Comparison of ENCODE assay signal across 20 cellular contexts in genomic region chr1:87358219-87358618, GRCh38.
"Had no signal": no experiment of that assay in that cellular context is flagged by ENCODE, and none has a peak within 500 bp of the region (broad histone marks: within the 10 kb centered on the region; RNA-seq: fewer than 3 reads in every experiment).

No MANE protein-coding gene starts in this region.

- H3K27me3 ChIP-seq: brain microvascular endothelial cell, dorsolateral prefrontal cortex, left lung, spleen had no signal

- H3K27me3 Mint-ChIP-seq: activated T-helper 17 cell treated with anti-CD3 and anti-CD28 coated beads, Interleukin-2, amount 50 U/mL, for 72 hours; stimulated activated naive B cell treated with anti-CD40 and anti-IgM and Interleukin-4, amounts not matched to agents 10 μg/mL and 1 μg/mL and 100 μg/mL, for 72 hours had no signal

- H3K27ac ChIP-seq: brain microvascular endothelial cell, dorsolateral prefrontal cortex, left lung, prostate gland, spleen, WERI-Rb-1 had no signal

- H3K36me3 ChIP-seq: brain microvascular endothelial cell, left lung, prostate gland, spleen, WERI-Rb-1 had no signal

- H3K9me3 ChIP-seq: mucosa of descending colon, prostate gland had no signal

- H3K4me1 ChIP-seq: left lung, prostate gland, spleen had no signal

- H3K27ac Mint-ChIP-seq: activated T-helper 17 cell treated with anti-CD3 and anti-CD28 coated beads, Interleukin-2, amount 50 U/mL, for 72 hours; nephron; stimulated activated naive B cell treated with anti-CD40 and anti-IgM and Interleukin-4, amounts not matched to agents 10 μg/mL and 1 μg/mL and 100 μg/mL, for 72 hours had no signal

- H3K9me3 Mint-ChIP-seq: activated T-helper 17 cell treated with anti-CD3 and anti-CD28 coated beads, Interleukin-2, amount 50 U/mL, for 72 hours; nephron had no signal

- DNase-seq: activated CD4-positive, alpha-beta T cell treated with anti-CD3 and anti-CD28 coated beads for 4 hours; activated CD8-positive, alpha-beta memory T cell treated with anti-CD3 and anti-CD28 coated beads for 24 hours; activated naive CD4-positive, alpha-beta T cell treated with anti-CD3 and anti-CD28 coated beads, Interleukin-2, amount 50 U/mL, for 16 hours; activated T-cell treated with anti-CD3 and anti-CD28 coated beads for 4 hours; brain microvascular endothelial cell; dorsolateral prefrontal cortex; glutamatergic neuron; islet precursor cell; left lung; mucosa of descending colon; spleen; stimulated activated CD4-positive, alpha-beta T cell treated with anti-CD3 and anti-CD28 coated beads, Interleukin-1b, Interleukin-23, amount 100 ng/mL, for 48 hours; stimulated activated naive B cell treated with anti-CD40 and anti-IgM and Interleukin-4, amounts not matched to agents 10 μg/mL and 1 μg/mL and 100 μg/mL, for 72 hours; trophoblast cell; WERI-Rb-1 had no signal

- H3K4me1 Mint-ChIP-seq: nephron; stimulated activated naive B cell treated with anti-CD40 and anti-IgM and Interleukin-4, amounts not matched to agents 10 μg/mL and 1 μg/mL and 100 μg/mL, for 72 hours had no signal

- H3K4me3 Mint-ChIP-seq: activated T-helper 17 cell treated with anti-CD3 and anti-CD28 coated beads, Interleukin-2, amount 50 U/mL, for 72 hours; nephron; stimulated activated naive B cell treated with anti-CD40 and anti-IgM and Interleukin-4, amounts not matched to agents 10 μg/mL and 1 μg/mL and 100 μg/mL, for 72 hours had no signal

- ATAC-seq: activated T-helper 17 cell treated with anti-CD3 and anti-CD28 coated beads, Interleukin-2, amount 50 U/mL, for 72 hours; esophagus mucosa; left lung; mucosa of descending colon; sciatic nerve; stimulated activated naive B cell treated with anti-CD40 and anti-IgM and Interleukin-4, amounts not matched to agents 10 μg/mL and 1 μg/mL and 100 μg/mL, for 72 hours had no signal

- H3K4me3 ChIP-seq: dorsolateral prefrontal cortex, left lung, mucosa of descending colon, prostate gland, spleen had no signal
